8 cellular contexts compared by ENCODE assay signal in genomic region chr9:36136894-36137391, GRCh38. TPM values are rescaled to one million over a fixed set of nuclear protein-coding genes. Genes with fewer than 3 reads are reported as not detected.
A peak's percentile ranks its signal among the peaks of the same experiment; 100 is the strongest.
DNase-seq lines count a peak whose midpoint lies in the region; ATAC-seq and TF ChIP-seq lines count a peak whose summit lies in the region.

No MANE protein-coding gene starts in this region.

- peak; percentile 40 for ATAC-seq in GM19397 (IDR thresholded peaks at IDR 0.05; ENCODE audit: unreplicated experiment)

- peaks cover 80% of the 10 kb centered on the region for H3K27me3 ChIP-seq in HUES64 (ENCODE audit: insufficient read depth, low read length)
- H3K27me3 ChIP-seq in liver (ENCODE audit: control insufficient read depth in 4 of 4, insufficient read depth in 4 of 4, low read length in 3 of 4), result no peaks in the 10 kb centered on the region
- no peaks in the 10 kb centered on the region for H3K27me3 ChIP-seq in testis

- H3K27me3 Mint-ChIP-seq in brain, result peaks cover 52% of the 10 kb centered on the region

- H3K27ac ChIP-seq in HUES64 (ENCODE audit: low read depth, low read length) (no peak overlapping the region), liver (ENCODE audit: low read depth in 1 of 2, low read length in 2 of 2) (peak overlapping the region in 1 of 2 donors; percentile 2), testis (peak overlapping the region; percentile 8 to 69)

- peak overlapping the region; percentile 75 for H3K4me3 ChIP-seq in AG10803 (ENCODE audit: low read length)
- H3K4me3 ChIP-seq in HUES64 (ENCODE audit: low read length), result peak overlapping the region; percentile 67
- peak overlapping the region; percentile 33 to 65 (median 59) for H3K4me3 ChIP-seq in liver (ENCODE audit: low read depth in 1 of 3, low read length in 3 of 3)
- H3K4me3 ChIP-seq in testis, result peak overlapping the region; percentile 73 to 84

- H3K4me3 Mint-ChIP-seq in brain, result peak overlapping the region; percentile 93 to 97 (median 93)

- no peaks in the 10 kb centered on the region for H3K9me3 ChIP-seq in HUES64 (ENCODE audit: insufficient read depth, low read depth, low read length)
- no peaks in the 10 kb centered on the region for H3K9me3 ChIP-seq in liver (ENCODE audit: control insufficient read depth in 4 of 4, low read length in 3 of 4)
- H3K9me3 ChIP-seq in testis, result no peaks in the 10 kb centered on the region

- no peak for DNase-seq in AG10803 (ENCODE audit: low read depth)
- DNase-seq in testis, result no peak
- DNase-seq in DMS153 treated with DMSO at 0.1 percent for 48 hours (lab: John Stamatoyannopoulos, UW; ENCODE audit: unreplicated experiment), result no peak
- DNase-seq in medulla oblongata (ENCODE audit: extremely low spot score), result no peak

- no peaks in the 10 kb centered on the region for H3K36me3 ChIP-seq in HUES64 (ENCODE audit: insufficient read depth, low read length)
- no peaks in the 10 kb centered on the region for H3K36me3 ChIP-seq in liver (ENCODE audit: control insufficient read depth in 4 of 4, insufficient read depth in 3 of 4, low read depth in 1 of 4, low read length in 3 of 4)
- H3K36me3 ChIP-seq in testis (ENCODE audit: low read depth, missing control alignments), result no peaks in the 10 kb centered on the region

- no peak for TF ChIP-seq POLR2A in testis (IDR thresholded peaks at IDR 0.05)

- no peaks in the 10 kb centered on the region for H3K36me3 Mint-ChIP-seq in brain

- H3K4me1 ChIP-seq in HUES64 (ENCODE audit: insufficient read depth, low read length) (peaks cover 11% of the 10 kb centered on the region), liver (ENCODE audit: control insufficient read depth in 4 of 4, insufficient read depth in 4 of 4, low read length in 3 of 4) (peaks cover 4 to 23% (median 18%) of the 10 kb centered on the region in 4 donors), testis (peaks cover 14% of the 10 kb centered on the region)

- under 1% methylated on average over 40 of the region's 40 CpGs for WGBS in HUES64
- WGBS in liver, result 3% methylated on average over 40 of the region's 40 CpGs
- 0% methylated on average over 17 to 19 of the region's 40 CpGs for whole genome bisulfite sequencing in testis, 2 donors

- peaks cover 50% of the 10 kb centered on the region for H3K4me1 Mint-ChIP-seq in brain

- TF ChIP-seq CTCF in AG10803 (conservative IDR thresholded peaks at IDR 0.05; ENCODE audit: low read length) (no peak), brain (conservative IDR thresholded peaks at IDR 0.05) (no peak), liver (IDR thresholded peaks at IDR 0.05; ENCODE audit: low read depth, low read length, missing input control) (no peak), testis (IDR thresholded peaks at IDR 0.05) (no peak)

- intact Hi-C loops in testis (cut with DNase I; ENCODE audit: low total_unique reads), result no loop called here

- no peak for TF ChIP-seq RAD21 in liver (IDR thresholded peaks at IDR 0.05)

- H3K9me3 Mint-ChIP-seq in brain, result peaks cover 0 to 5% (median 0%) of the 10 kb centered on the region in 5 experiments

- peak overlapping the region; percentile 73 to 94 (median 88) for H3K27ac Mint-ChIP-seq in brain

- H3K9ac ChIP-seq in HUES64 (ENCODE audit: low read depth, low read length) (peak overlapping the region; percentile 67), liver (ENCODE audit: low read depth in 1 of 2, low read length in 2 of 2) (peak overlapping the region in 1 of 2 donors; percentile 35)

TF ChIP-seq in liver, 16 proteins besides CTCF, POLR2A, EP300 and RAD21:
- no peak for TF ChIP-seq TAF1 (conservative IDR thresholded peaks at IDR 0.05)

RNA-seq across cellular contexts. Expression of gene GLIPR2, which starts 0.4 kb away (rescaled TPM):
- 13.3 TPM for polyA plus RNA-seq in HUES64 (2013, experiment 1 of 2)
- 16.5 TPM for polyA plus RNA-seq in HUES64 (2013, experiment 2 of 2)
- 16.2 TPM for polyA plus RNA-seq in brain (ENCODE audit: insufficient read depth, low read depth, low replicate concordance)
- total RNA-seq in liver, result 10 to 100 TPM in 1 of 2 donors, 1 to 10 TPM in 1; 2.8 to 17.6 TPM
- 1 to 10 TPM; 1.7 to 3.0 TPM for polyA plus RNA-seq in liver
- 1 to 10 TPM; 3.5 to 3.9 TPM for total RNA-seq in testis
- polyA plus RNA-seq in testis (ENCODE audit: insufficient read depth, low read depth, low replicate concordance), result 19.6 TPM

RNA-seq across cellular contexts. Expression of gene CCIN, which starts 32.2 kb away (rescaled TPM):
- 0.30 TPM for polyA plus RNA-seq in HUES64 (2013, experiment 1 of 2)
- not detected for polyA plus RNA-seq in HUES64 (2013, experiment 2 of 2)
- polyA plus RNA-seq in brain (ENCODE audit: insufficient read depth, low read depth, low replicate concordance) (not detected), liver (not detected), testis (ENCODE audit: insufficient read depth, low read depth, low replicate concordance) (171 TPM)
- total RNA-seq in liver (not detected), testis (10 to 100 TPM; 48.7 to 84.8 TPM)

RNA-seq across cellular contexts. Expression of gene CLTA, which starts 53.8 kb away (rescaled TPM):
- 246 TPM for polyA plus RNA-seq in HUES64 (2013, experiment 1 of 2)
- polyA plus RNA-seq in HUES64 (2013, experiment 2 of 2), result 242 TPM
- 447 TPM for polyA plus RNA-seq in brain (ENCODE audit: insufficient read depth, low read depth, low replicate concordance)
- 10 to 100 TPM; 48.4 to 81.0 TPM for total RNA-seq in liver
- polyA plus RNA-seq in liver, result 100 to 1,000 TPM in 1 of 2 donors, 10 to 100 TPM in 1; 68.2 to 102 TPM
- total RNA-seq in testis, result 100 to 1,000 TPM; 135 to 168 TPM
- polyA plus RNA-seq in testis (ENCODE audit: insufficient read depth, low read depth, low replicate concordance), result 208 TPM

Comparison
In these comparisons a context has a peak if more than half of its experiments do, and no peak if none do; other contexts are left out.
1. RNA of gene CCIN, which starts 32.2 kb away (polyA plus RNA-seq): 171 TPM in testis (single experiment); not detected in brain (single experiment) and not detected in liver; every median in the first group is over 100 times any median in the second.
2. Peak in every context shown above with its lines, with median percentiles within 50 percentile points of each other: H3K4me3 ChIP-seq.